In genomic region chr11:46208803-46209202, GRCh38 we compare ENCODE assay signal across 9 cellular contexts.
"Had no signal": no experiment of that assay in that cellular context is flagged by ENCODE, and none has a peak within 500 bp of the region (broad histone marks: within the 10 kb centered on the region; RNA-seq: fewer than 3 reads in every experiment).

No MANE protein-coding gene starts in this region.

- FAIRE-seq: HepG2 had no signal

- ATAC-seq: HCT116, HepG2 had no signal

- H3K4me1 ChIP-seq: HAP-1 had no signal

- H3K9me3 ChIP-seq: HAP-1 had no signal

- H2AFZ ChIP-seq: GM23248 had no signal

- DNase-seq: GM23248, GOT3, H7, HFFc6 had no signal

- H3K9me3 Mint-ChIP-seq: HFFc6 had no signal

- H3K9ac ChIP-seq: GM23248 had no signal

- H3K4me3 ChIP-seq: GM23248, HAP-1 had no signal

- H3K27ac Mint-ChIP-seq: HFFc6, IgD-negative memory B cell had no signal

- H3K27ac ChIP-seq: GM23248, HL-60 had no signal

- H3K36me3 ChIP-seq: HAP-1 had no signal

- H3K4me3 Mint-ChIP-seq: HFFc6, IgD-negative memory B cell had no signal
